28 cellular contexts compared by ENCODE assay signal in the genomic region with DNA sequence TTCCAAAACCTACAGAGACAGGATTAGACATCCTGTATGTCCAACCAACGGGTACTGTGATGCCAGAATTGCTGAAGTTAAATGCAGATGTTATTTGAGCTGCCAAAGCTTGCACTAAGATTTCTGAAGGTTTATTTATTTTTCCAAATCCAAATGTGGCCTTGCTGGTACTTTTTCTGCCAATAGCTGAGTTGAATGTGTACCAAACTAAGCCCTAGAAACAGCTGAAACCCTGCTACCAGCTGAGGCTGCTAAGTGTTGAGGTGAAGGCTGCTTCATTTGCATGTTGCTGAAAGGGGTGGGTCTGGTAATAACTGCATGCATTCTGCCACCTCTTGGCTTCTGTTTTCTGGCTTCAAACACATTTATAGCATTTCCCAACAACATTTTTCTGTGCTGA.
DNase-seq lines count a peak whose midpoint lies in the region; ATAC-seq lines count a peak whose summit lies in the region.
"Had no signal": no experiment of that assay in that cellular context is flagged by ENCODE, and none has a peak within 500 bp of the region (broad histone marks: within the 10 kb centered on the region; RNA-seq: fewer than 3 reads in every experiment).

No MANE protein-coding gene starts in this region.

- H3K4me1 ChIP-seq in aorta (ENCODE audit: control insufficient read depth in 1 of 2, insufficient read depth in 2 of 2, low read length in 2 of 2): peaks cover 0 to 4% of the 10 kb centered on the region in 2 donors
- H3K4me1 ChIP-seq: esophagus squamous epithelium, SJSA1, transverse colon had no signal

- intact Hi-C loops in aorta (cut with DNase I): no loop called here

- H3K4me3 Mint-ChIP-seq in T-helper 2 cell treated with Interferon-gamma antibody and Interleukin-4, amounts not matched to agents 5 μg/mL and 100 μg/mL, for 36 hours: no peak overlapping the region
- H3K4me3 Mint-ChIP-seq: activated T-cell treated with anti-CD3 and anti-CD28 coated beads, Interleukin-2, amount 50 U/mL, for 72 hours; immature natural killer cell had no signal

- no peaks in the 10 kb centered on the region for H3K27me3 ChIP-seq in aorta (ENCODE audit: control insufficient read depth in 1 of 2, insufficient read depth in 2 of 2, low read length in 1 of 2)
- H3K27me3 ChIP-seq: esophagus squamous epithelium, SJSA1, transverse colon had no signal

- peak overlapping the region; percentile 12 to 16 for H3K4me3 ChIP-seq in aorta (ENCODE audit: low read length in 2 of 2)
- H3K4me3 ChIP-seq: esophagus squamous epithelium, mucosa of descending colon, SJSA1, smooth muscle cell, transverse colon had no signal

- H3K4me1 Mint-ChIP-seq in T-helper 2 cell treated with Interferon-gamma antibody and Interleukin-4, amounts not matched to agents 5 μg/mL and 100 μg/mL, for 36 hours (ENCODE audit: low read depth): no peaks in the 10 kb centered on the region
- H3K4me1 Mint-ChIP-seq: immature natural killer cell had no signal

- H3K27me3 Mint-ChIP-seq in T-helper 2 cell treated with Interferon-gamma antibody and Interleukin-4, amounts not matched to agents 5 μg/mL and 100 μg/mL, for 36 hours (ENCODE audit: low read depth): no peaks in the 10 kb centered on the region

- ATAC-seq in GM19463 (IDR thresholded peaks at IDR 0.05; ENCODE audit: unreplicated experiment) (peak; percentile 43), aorta (ENCODE audit: low FRiP score) (no peak), HG03565 (IDR thresholded peaks at IDR 0.05; ENCODE audit: unreplicated experiment) (no peak)
- ATAC-seq: activated T-cell treated with anti-CD3 and anti-CD28 coated beads, Interleukin-2, amount 50 U/mL, for 72 hours; left ventricle myocardium superior; mucosa of descending colon; Panc1; stimulated activated naive CD8-positive, alpha-beta T cell treated with anti-CD3 and anti-CD28 coated beads, Interleukin-15, Interleukin-2, amounts not matched to agents 100 U/mL and 50 U/mL, for 24 hours had no signal

- H3K27ac ChIP-seq in aorta (ENCODE audit: low read depth in 1 of 2, low read length in 2 of 2): no peak overlapping the region
- H3K27ac ChIP-seq: esophagus squamous epithelium, SJSA1, transverse colon had no signal

- no peaks in the 10 kb centered on the region for H3K9me3 ChIP-seq in aorta (ENCODE audit: control insufficient read depth, low read length)
- H3K9me3 ChIP-seq: esophagus squamous epithelium, mucosa of descending colon, SJSA1, transverse colon had no signal

- no peaks in the 10 kb centered on the region for H3K36me3 Mint-ChIP-seq in T-helper 2 cell treated with Interferon-gamma antibody and Interleukin-4, amounts not matched to agents 5 μg/mL and 100 μg/mL, for 36 hours (ENCODE audit: low read depth)
- H3K36me3 Mint-ChIP-seq: immature natural killer cell had no signal

- no peak overlapping the region for H3K27ac Mint-ChIP-seq in T-helper 2 cell treated with Interferon-gamma antibody and Interleukin-4, amounts not matched to agents 5 μg/mL and 100 μg/mL, for 36 hours
- H3K27ac Mint-ChIP-seq: activated T-cell treated with anti-CD3 and anti-CD28 coated beads, Interleukin-2, amount 50 U/mL, for 72 hours; immature natural killer cell had no signal

- DNase-seq in NAMALWA (ENCODE audit: low spot score) (peak; percentile 12), fibroblast of the conjunctiva (ENCODE audit: low read depth) (peak; percentile 44), aorta (no peak), NCI-H1417 (lab: John Stamatoyannopoulos, UW) (no peak)
- no peak for DNase-seq in T-helper 2 cell treated with Interferon-gamma antibody and Interleukin-4, amounts not matched to agents 5 μg/mL and 100 μg/mL, for 36 hours (ENCODE audit: low spot score)
- DNase-seq: activated CD8-positive, alpha-beta memory T cell treated with anti-CD3 and anti-CD28 coated beads for 24 hours; activated naive CD4-positive, alpha-beta T cell treated with anti-CD3 and anti-CD28 coated beads, Interleukin-2, amount 50 U/mL, for 16 hours; activated T-cell treated with anti-CD3 and anti-CD28 coated beads, Interleukin-2, amount 50 U/mL, for 72 hours; AML-193; DND-41; effector CD4-positive, alpha-beta T cell; esophagus squamous epithelium; head of caudate nucleus; immature natural killer cell; left ventricle myocardium superior; mucosa of descending colon; NCI-H187; NCI-H226; NCI-H82; stimulated activated CD4-positive, alpha-beta T cell treated with anti-CD3 and anti-CD28 coated beads, Interleukin-4, amount 100 ng/mL, for 1 hour; stimulated activated naive CD8-positive, alpha-beta T cell treated with anti-CD3 and anti-CD28 coated beads, Interleukin-15, Interleukin-2, amounts not matched to agents 100 U/mL and 50 U/mL, for 24 hours; T-helper 2 cell; transverse colon had no signal

- no peaks in the 10 kb centered on the region for H3K9me3 Mint-ChIP-seq in T-helper 2 cell treated with Interferon-gamma antibody and Interleukin-4, amounts not matched to agents 5 μg/mL and 100 μg/mL, for 36 hours
- H3K9me3 Mint-ChIP-seq: immature natural killer cell had no signal

- 3 to 6% methylated on average over 1 of the region's 1 CpG for WGBS in aorta, 2 donors

- no peaks in the 10 kb centered on the region for H3K36me3 ChIP-seq in aorta (ENCODE audit: control insufficient read depth in 1 of 2, insufficient read depth in 2 of 2, low read length in 1 of 2)
- H3K36me3 ChIP-seq: esophagus squamous epithelium, SJSA1, transverse colon had no signal

Comparison
In these comparisons a context has a peak if more than half of its experiments do, and no peak if none do; other contexts are left out.
1. DNase-seq: peak in NAMALWA (single experiment) and fibroblast of the conjunctiva (single experiment); none in aorta (0 of 2), T-helper 2 cell treated with Interferon-gamma antibody and Interleukin-4, amounts not matched to agents 5 μg/mL and 100 μg/mL, for 36 hours (single experiment) and NCI-H1417 (0 of 3).